In genomic region chr12:132736913-132737312, GRCh38 we compare ENCODE assay signal across 1 cellular context.
TF ChIP-seq lines count a peak whose summit lies in the region.

No MANE protein-coding gene starts in this region.

TF ChIP-seq in IMR-90, 13 proteins besides CTCF, POLR2A, EP300 and RAD21:
- no peak for TF ChIP-seq ELK1 (IDR thresholded peaks at IDR 0.05; ENCODE audit: borderline replicate concordance, low read depth, low read length)
